In the genomic region with DNA sequence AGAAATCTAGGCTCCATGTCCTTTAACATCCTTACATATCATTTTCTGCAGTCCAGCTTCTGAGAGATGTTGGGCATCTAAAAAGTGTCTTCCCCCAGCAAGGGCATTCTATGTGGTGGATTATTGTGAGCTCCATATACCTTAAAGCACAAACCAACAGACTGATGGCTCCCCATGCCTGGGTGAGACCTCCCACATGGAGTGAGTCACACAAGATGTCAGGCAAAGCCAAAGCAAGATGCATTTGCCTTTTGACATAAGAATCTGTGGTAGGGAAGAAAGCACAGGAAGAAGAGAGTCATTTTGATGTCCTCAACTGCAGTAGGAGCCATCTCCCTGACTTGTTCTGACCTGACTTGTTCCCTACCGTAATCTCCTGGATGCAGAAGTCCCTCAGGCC, we compare ENCODE assay signal across 25 cellular contexts.
A peak's percentile ranks its signal among the peaks of the same experiment; 100 is the strongest.
DNase-seq lines count a peak whose midpoint lies in the region; ATAC-seq and TF ChIP-seq lines count a peak whose summit lies in the region.
"Had no signal": no experiment of that assay in that cellular context is flagged by ENCODE, and none has a peak within 500 bp of the region (broad histone marks: within the 10 kb centered on the region; RNA-seq: fewer than 3 reads in every experiment).

No MANE protein-coding gene starts in this region.

- intact Hi-C loops in thyroid gland (cut with DNase I): no loop called here

- H3K9me3 ChIP-seq in thyroid gland: no peaks in the 10 kb centered on the region

- H3K27me3 ChIP-seq in thyroid gland: no peaks in the 10 kb centered on the region

- H3K27ac ChIP-seq in VCaP (peak overlapping the region; percentile 19; the same call in 1 of the 2 replicates), thyroid gland (no peak overlapping the region)
- H3K27ac ChIP-seq: KMS-11 had no signal

- H3K36me3 ChIP-seq in thyroid gland: no peaks in the 10 kb centered on the region

- no peaks in the 10 kb centered on the region for H3K9me3 Mint-ChIP-seq in HFFc6
- H3K9me3 Mint-ChIP-seq: IgD-negative memory B cell had no signal

- TF ChIP-seq CTCF in HFFc6 (IDR thresholded peaks at IDR 0.05) (no peak), VCaP (conservative IDR thresholded peaks at IDR 0.05) (no peak), fibroblast of mammary gland (conservative IDR thresholded peaks at IDR 0.05; ENCODE audit: control insufficient read depth, insufficient read depth, low read depth, low read length) (no peak), thyroid gland (IDR thresholded peaks at IDR 0.05) (no peak)

- no peak overlapping the region; the same call in 1 of the 2 replicates for H3K4me3 Mint-ChIP-seq in HFFc6
- H3K4me3 Mint-ChIP-seq: CD4-positive, alpha-beta memory T cell had no signal

- peak overlapping the region; percentile 25; the same call in 1 of the 2 replicates for H3K27ac Mint-ChIP-seq in HFFc6
- H3K27ac Mint-ChIP-seq: CD4-positive, alpha-beta memory T cell had no signal

- WGBS in thyroid gland, 2 donors: 94 to 100% methylated on average over 1 of the region's 1 CpG

- no peak for TF ChIP-seq POLR2A in thyroid gland (IDR thresholded peaks at IDR 0.05)

- no peaks in the 10 kb centered on the region for H3K36me3 Mint-ChIP-seq in HFFc6 (ENCODE audit: low read depth)
- H3K36me3 Mint-ChIP-seq: CD4-positive, alpha-beta memory T cell; IgD-negative memory B cell had no signal

- DNase-seq in HFFc6 (no peak), fibroblast of mammary gland (ENCODE audit: low read depth) (peak; percentile 35), kidney tubule cell (ENCODE audit: low spot score) (peak; percentile 17), SK-N-DZ (ENCODE audit: low spot score) (no peak), thyroid gland (no peak)
- DNase-seq: C1 segment of cervical spinal cord; CD4-positive, alpha-beta memory T cell; COR-L47; DMS53; GDM1; NCI-H1048; NCI-H1417; NCI-H1694; NCI-H2029 treated with DMSO at 0.1 percent for 48 hours; NCI-H2227 treated with DMSO at 0.1 percent for 48 hours; NCI-H510A; NCI-H69; Right ventricle myocardium superior; RPMI8226 had no signal

- no peaks in the 10 kb centered on the region for H3K27me3 Mint-ChIP-seq in HFFc6 (ENCODE audit: insufficient read depth)

- H3K4me1 Mint-ChIP-seq in HFFc6 (ENCODE audit: low read depth): peaks cover 19% of the 10 kb centered on the region
- H3K4me1 Mint-ChIP-seq: CD4-positive, alpha-beta memory T cell had no signal

- ATAC-seq in HG02885 (IDR thresholded peaks at IDR 0.05; ENCODE audit: poor library complexity, unreplicated experiment) (no peak), HG03196 (IDR thresholded peaks at IDR 0.05; ENCODE audit: unreplicated experiment) (no peak)
- ATAC-seq: GM12878 had no signal

- H3K4me3 ChIP-seq in fibroblast of mammary gland (ENCODE audit: control insufficient read depth, low read depth, low read length): no peak overlapping the region
- no peak overlapping the region for H3K4me3 ChIP-seq in thyroid gland (replicated peaks in 1 of 3)
- H3K4me3 ChIP-seq: GM12878 had no signal

- no peaks in the 10 kb centered on the region for H3K4me1 ChIP-seq in thyroid gland

Comparison
In these comparisons a context has a peak if more than half of its experiments do, and no peak if none do; other contexts are left out.
1. DNase-seq: peak in fibroblast of mammary gland (single experiment) and kidney tubule cell (single experiment); none in HFFc6 (single experiment), SK-N-DZ (single experiment) and thyroid gland (0 of 2).